Comparison of ENCODE assay signal across 21 cellular contexts in genomic region chr3:34886443-34886842, GRCh38.
"Had no signal": no experiment of that assay in that cellular context is flagged by ENCODE, and none has a peak within 500 bp of the region (broad histone marks: within the 10 kb centered on the region; RNA-seq: fewer than 3 reads in every experiment).

No MANE protein-coding gene starts in this region.

- FAIRE-seq: colon, kidney had no signal

- H3K9me3 ChIP-seq: esophagus squamous epithelium, gastroesophageal sphincter had no signal

- H3K4me3 ChIP-seq: esophagus squamous epithelium, gastroesophageal sphincter, left ventricle myocardium inferior, lower lobe of right lung, skin epidermis had no signal

- H3K27me3 ChIP-seq: esophagus squamous epithelium, gastroesophageal sphincter had no signal

- H3K27me3 Mint-ChIP-seq: dendritic cell treated with granulocyte-macrophage colony-stimulating factor and Interleukin-4, amounts not matched to agents 40 ng/mL and 50 ng/mL, for 4 days; effector memory CD8-positive, alpha-beta T cell; memory B cell; natural killer cell treated with Interleukin-12 subunit alpha and Interleukin-12 subunit beta and Interleukin-15 and Interleukin-18, amount 100 ng/mL, for 72 hours had no signal

- H3K9me3 Mint-ChIP-seq: memory B cell had no signal

- H3K36me3 Mint-ChIP-seq: immature natural killer cell; memory B cell; natural killer cell treated with Interleukin-12 subunit alpha and Interleukin-12 subunit beta and Interleukin-15 and Interleukin-18, amount 100 ng/mL, for 72 hours had no signal

- DNase-seq: effector memory CD8-positive, alpha-beta T cell; esophagus squamous epithelium; foreskin fibroblast; glutamatergic neuron; immature natural killer cell; kidney; left cardiac atrium; left ventricle myocardium inferior; lower lobe of right lung; midbrain; stimulated activated CD4-positive, alpha-beta T cell treated with anti-CD3 and anti-CD28 coated beads, Interleukin-12 subunit alpha, Interleukin-12 subunit beta, amount 100 ng/mL, for 4 hours; stimulated activated naive CD4-positive, alpha-beta T cell treated with Interleukin-2 at 50 U/mL for 16 hours; trophoblast cell had no signal

- H3K4me1 ChIP-seq: gastroesophageal sphincter, left ventricle myocardium inferior, lower lobe of right lung had no signal

- H3K4me1 Mint-ChIP-seq: immature natural killer cell, memory B cell had no signal

- ATAC-seq: effector memory CD8-positive, alpha-beta T cell; gastroesophageal sphincter; left cardiac atrium; lower lobe of right lung; natural killer cell treated with Interleukin-12 subunit alpha and Interleukin-12 subunit beta and Interleukin-15 and Interleukin-18, amount 100 ng/mL, for 72 hours; sciatic nerve had no signal

- H3K4me3 Mint-ChIP-seq: dendritic cell treated with granulocyte-macrophage colony-stimulating factor and Interleukin-4, amounts not matched to agents 40 ng/mL and 50 ng/mL, for 4 days; effector memory CD8-positive, alpha-beta T cell; immature natural killer cell; memory B cell; natural killer cell treated with Interleukin-12 subunit alpha and Interleukin-12 subunit beta and Interleukin-15 and Interleukin-18, amount 100 ng/mL, for 72 hours had no signal

- H3K27ac ChIP-seq: epithelial cell of prostate, esophagus squamous epithelium, gastroesophageal sphincter, left ventricle myocardium inferior, lower lobe of right lung, skin epidermis had no signal

- H3K36me3 ChIP-seq: esophagus squamous epithelium, gastroesophageal sphincter, left ventricle myocardium inferior, lower lobe of right lung had no signal

- H3K27ac Mint-ChIP-seq: dendritic cell treated with granulocyte-macrophage colony-stimulating factor and Interleukin-4, amounts not matched to agents 40 ng/mL and 50 ng/mL, for 4 days; effector memory CD8-positive, alpha-beta T cell; memory B cell; natural killer cell treated with Interleukin-12 subunit alpha and Interleukin-12 subunit beta and Interleukin-15 and Interleukin-18, amount 100 ng/mL, for 72 hours had no signal
